Comparison of ENCODE assay signal across 18 cellular contexts in the genomic region with DNA sequence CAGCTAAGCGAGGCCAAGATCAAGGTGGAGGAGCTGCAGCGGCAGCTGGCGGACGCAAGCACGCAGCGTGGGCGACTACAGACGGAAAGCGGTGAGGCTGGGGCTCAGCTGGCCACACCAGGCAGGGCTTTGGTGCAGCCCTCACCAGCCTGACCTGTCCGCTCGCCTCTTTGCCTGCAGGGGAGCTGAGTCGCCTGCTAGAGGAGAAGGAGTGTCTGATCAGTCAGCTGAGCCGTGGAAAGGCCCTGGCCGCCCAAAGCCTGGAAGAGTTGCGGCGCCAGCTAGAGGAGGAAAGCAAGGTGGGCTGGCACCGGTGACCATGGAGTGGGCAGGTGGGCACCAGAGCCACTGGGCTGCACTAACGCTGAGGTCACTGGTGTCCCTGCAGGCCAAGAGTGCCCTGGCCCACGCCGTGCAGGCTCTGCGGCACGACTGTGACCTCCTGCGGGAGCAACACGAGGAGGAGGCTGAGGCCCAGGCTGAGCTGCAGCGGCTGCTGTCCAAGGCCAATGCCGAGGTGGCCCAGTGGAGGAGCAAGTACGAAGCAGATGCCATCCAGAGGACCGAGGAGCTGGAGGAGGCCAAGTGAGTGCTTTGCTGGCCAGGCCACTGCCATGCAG. TPM values are rescaled to one million over a fixed set of nuclear protein-coding genes. Genes with fewer than 3 reads are reported as not detected.
A peak's percentile ranks its signal among the peaks of the same experiment; 100 is the strongest.
DNase-seq lines count a peak whose midpoint lies in the region; ATAC-seq, FAIRE-seq and TF ChIP-seq lines count a peak whose summit lies in the region.
"Had no signal": no experiment of that assay in that cellular context is flagged by ENCODE, and none has a peak within 500 bp of the region (broad histone marks: within the 10 kb centered on the region; RNA-seq: fewer than 3 reads in every experiment).

No MANE protein-coding gene starts in this region.

- BruUV-seq in Caco-2 (replicated peaks; lab: Mats Ljungman, UMichigan) (no TSS peak), GM12878 (replicated peaks; lab: Mats Ljungman, UMichigan) (no TSS peak)

- H3K79me1 ChIP-seq in H9 (ENCODE audit: insufficient read depth, low read depth, low read length, poor library complexity, severe bottlenecking), result no peaks in the 10 kb centered on the region

- no peak overlapping the region for H2BK120ac ChIP-seq in H9 (ENCODE audit: low read depth, low read length, poor library complexity, severe bottlenecking)

- H3K4ac ChIP-seq in H9 (ENCODE audit: low read depth, low read length), result no peak overlapping the region

- SMC1A ChIA-PET in GM12878 (lab: Charles Lee; ENCODE audit: uncharacterized antibody, unreplicated experiment), result interaction anchor here (0.5 to 1.1 kb wide), 2 partner anchors 55 to 98 kb away, joined by 3 read pairs; no protein-coding TSS in a partner anchor

- no peaks in the 10 kb centered on the region for H3K4me1 Mint-ChIP-seq in Caco-2 (ENCODE audit: low read depth, unreplicated experiment)
- H3K4me1 Mint-ChIP-seq in H9, result peaks cover 5 to 11% of the 10 kb centered on the region in 2 experiments

- no peaks in the 10 kb centered on the region for H3K23me2 ChIP-seq in H9 (ENCODE audit: insufficient read length, low read depth, low read length, poor library complexity, severe bottlenecking)

- H3T11ph ChIP-seq in H9 (ENCODE audit: low read length), result no peak overlapping the region

- peak; percentile 39; the same call in 1 of the 2 replicates for TF ChIP-seq POLR2A in GM12878 (IDR thresholded peaks at IDR 0.05; ENCODE audit: low read depth, low read length)

- H3K27ac Mint-ChIP-seq in Caco-2 (ENCODE audit: unreplicated experiment), result peak overlapping the region; percentile 27
- peak overlapping the region; percentile 43 to 89 (median 76); a peak in 5 of 7 replicates for H3K27ac Mint-ChIP-seq in H9

- TF ChIP-seq CTCF in Caco-2 (IDR thresholded peaks at IDR 0.05; ENCODE audit: insufficient read depth in 1 of 2, low read depth in 1 of 2, low read length in 1 of 2, severe bottlenecking in 1 of 2, unreplicated experiment in 1 of 2) (peak in 1 of 2 experiments; percentile 7), H9 (conservative IDR thresholded peaks at IDR 0.05) (peak; percentile 60), GM12878 (IDR thresholded peaks at IDR 0.05 in 2 of 3, conservative IDR thresholded peaks at IDR 0.05 in 1 of 3; ENCODE audit: control insufficient read depth in 2 of 3, extremely low read depth in 1 of 3, insufficient read depth in 1 of 3, low read depth in 3 of 3, low read length in 3 of 3) (no peak), kidney epithelial cell (IDR thresholded peaks at IDR 0.05; ENCODE audit: insufficient read depth, low read length, poor library complexity, severe bottlenecking) (peak; percentile 27), lower lobe of right lung (IDR thresholded peaks at IDR 0.05) (no peak)

- no peak overlapping the region for H2BK20ac ChIP-seq in H9 (ENCODE audit: low read depth, low read length, poor library complexity, severe bottlenecking)

- no peak overlapping the region for H3K4me3 ChIP-seq in Caco-2 (ENCODE audit: low read depth, low read length)
- no peak overlapping the region for H3K4me3 ChIP-seq in GM12878
- no peak overlapping the region for H3K4me3 ChIP-seq in kidney epithelial cell (ENCODE audit: low read depth, low read length)
- H3K4me3 ChIP-seq in lower lobe of right lung, result no peak overlapping the region
- H3K4me3 ChIP-seq: adrenal gland, spleen, thyroid gland had no signal

- H3K27me3 ChIP-seq in Caco-2 (replicated peaks; ENCODE audit: control insufficient read depth, insufficient read depth, low read length) (no peaks in the 10 kb centered on the region), H9 (ENCODE audit: insufficient read depth, low read length) (no peaks in the 10 kb centered on the region), GM12878 (replicated peaks in 1 of 2; ENCODE audit: control insufficient read depth in 2 of 2, insufficient read depth in 2 of 2, low read length in 1 of 2) (no peaks in the 10 kb centered on the region), kidney epithelial cell (ENCODE audit: control insufficient read depth, insufficient read depth, low read length) (no peaks in the 10 kb centered on the region), lower lobe of right lung (ENCODE audit: low read depth) (no peaks in the 10 kb centered on the region)
- H3K27me3 ChIP-seq: adrenal gland, spleen, thyroid gland had no signal

- no peak for TF ChIP-seq EP300 in GM12878 (IDR thresholded peaks at IDR 0.05; ENCODE audit: borderline replicate concordance in 1 of 2, control insufficient read depth in 1 of 2, low read depth in 2 of 2, low read length in 2 of 2)

- H3K18ac ChIP-seq in H9 (ENCODE audit: insufficient read length, low read depth, low read length), result no peak overlapping the region

- no peaks in the 10 kb centered on the region for H3K9me3 ChIP-seq in Caco-2
- no peaks in the 10 kb centered on the region for H3K9me3 ChIP-seq in H9 (ENCODE audit: control insufficient read depth, low read depth, low read length)
- no peaks in the 10 kb centered on the region for H3K9me3 ChIP-seq in GM12878 (replicated peaks; ENCODE audit: control insufficient read depth, insufficient read depth, low read length)
- H3K9me3 ChIP-seq in lower lobe of right lung, result no peaks in the 10 kb centered on the region
- H3K9me3 ChIP-seq: adrenal gland, spleen, thyroid gland had no signal

- in situ Hi-C loops in GM12878 (cut with MboI), result no loop called here

- no peaks in the 10 kb centered on the region for H4K20me1 ChIP-seq in H9 (ENCODE audit: control insufficient read depth, insufficient read depth, insufficient read length)
- H4K20me1 ChIP-seq in GM12878 (ENCODE audit: control insufficient read depth, insufficient read depth), result no peaks in the 10 kb centered on the region

- ATAC-seq in GM12878 (no peak), HG02884 (IDR thresholded peaks at IDR 0.05; ENCODE audit: unreplicated experiment) (no peak), lower lobe of right lung (no peak), HG03108 (IDR thresholded peaks at IDR 0.05; ENCODE audit: unreplicated experiment) (no peak)

- H3K23ac ChIP-seq in H9 (ENCODE audit: insufficient read length, low read depth, low read length), result no peak overlapping the region

- CTCF ChIA-PET in Caco-2 (lab: Charles Lee), result interaction anchor here (0.6 to 2.5 kb wide), 4 partner anchors 98 to 344 kb away, joined by 3 to 13 read pairs (median 4); a partner anchor contains a TSS
- CTCF ChIA-PET in GM12878 (lab: Yijun Ruan, JAX), result no interaction called here

- H3K56ac ChIP-seq in H9 (ENCODE audit: insufficient read length, low read depth, low read length), result no peak overlapping the region

- no peak overlapping the region for H2BK12ac ChIP-seq in H9 (ENCODE audit: insufficient read length, low read depth, low read length)

- no peak overlapping the region for H2BK5ac ChIP-seq in H9 (ENCODE audit: insufficient read length, low read length)

- H3K79me2 ChIP-seq in H9 (ENCODE audit: insufficient read depth, low read length), result no peaks in the 10 kb centered on the region
- no peaks in the 10 kb centered on the region for H3K79me2 ChIP-seq in GM12878 (ENCODE audit: control insufficient read depth, insufficient read depth, low read length)

- WGBS in H9 (ENCODE audit: extremely low coverage, insufficient read length, low lambda C conversion rate), result no CpG with 5 or more reads among the region's 28 CpGs
- 97% methylated on average over 26 of the region's 28 CpGs for WGBS in GM12878 (ENCODE audit: insufficient coverage, insufficient replicate concordance, low lambda C conversion rate, missing lambda C conversion rate)

- H3K9ac ChIP-seq in H9 (ENCODE audit: extremely low read depth, insufficient read length, low read length), result no peak overlapping the region
- no peak overlapping the region for H3K9ac ChIP-seq in GM12878 (ENCODE audit: control insufficient read depth, insufficient read depth, low read length)

- no peak overlapping the region for H2BK15ac ChIP-seq in H9 (ENCODE audit: low read depth, low read length)

- DNase-seq in Caco-2, result peak; percentile 42 to 65
- peak; percentile 76 for DNase-seq in H9
- DNase-seq in GM12878 (ENCODE audit: low read depth, low spot score), result no peak
- DNase-seq in kidney epithelial cell (ENCODE audit: low read depth), result no peak
- DNase-seq in lower lobe of right lung, result no peak
- no peak for DNase-seq in GM19239 (ENCODE audit: insufficient read length, low spot score)
- DNase-seq: GDM1, Kasumi-1, naive B cell, NCI-H1436, spleen, T-helper 1 cell, thyroid gland had no signal

- H4K5ac ChIP-seq in H9 (ENCODE audit: insufficient read length, low read depth, low read length), result no peak overlapping the region

- FAIRE-seq in GM12878 (lab: Jason Lieb, UNC) (no peak), GM19239 (lab: Jason Lieb, UNC) (no peak)
- FAIRE-seq: RCC 7860 had no signal

- H3K27ac ChIP-seq in H9 (ENCODE audit: insufficient read length, low read depth, low read length) (no peak overlapping the region), GM12878 (ENCODE audit: control insufficient read depth, insufficient read depth) (no peak overlapping the region), lower lobe of right lung (no peak overlapping the region)
- H3K27ac ChIP-seq: spleen, thyroid gland had no signal

- H3K4me2 ChIP-seq in H9 (ENCODE audit: insufficient read depth, insufficient read length, low read length), result no peak overlapping the region
- H3K4me2 ChIP-seq in GM12878 (ENCODE audit: control insufficient read depth, insufficient read depth), result no peak overlapping the region

- POLR2A ChIA-PET in Caco-2 (lab: Charles Lee), result interaction anchor here (0.6 kb wide), 1 partner anchor 49 kb away, joined by 4 read pairs; no protein-coding TSS in a partner anchor
- POLR2A ChIA-PET in GM12878 (lab: Charles Lee), result no interaction called here

- H3K4me1 ChIP-seq in Caco-2, result no peaks in the 10 kb centered on the region
- no peaks in the 10 kb centered on the region for H3K4me1 ChIP-seq in H9 (ENCODE audit: insufficient read depth, low read length)
- no peaks in the 10 kb centered on the region for H3K4me1 ChIP-seq in GM12878 (ENCODE audit: control insufficient read depth, insufficient read depth, low read length)
- no peaks in the 10 kb centered on the region for H3K4me1 ChIP-seq in lower lobe of right lung
- H3K4me1 ChIP-seq: spleen, thyroid gland had no signal

- intact Hi-C loops in Caco-2 (cut with micrococcal nuclease; ENCODE audit: unreplicated experiment), result no loop called here
- intact Hi-C loops in GM12878 (cut with micrococcal nuclease; ENCODE audit: unreplicated experiment), result no loop called here
- intact Hi-C loops in lower lobe of right lung (cut with DNase I), result no loop called here

- no peak for TF ChIP-seq RAD21 in GM12878 (IDR thresholded peaks at IDR 0.05; ENCODE audit: insufficient read depth, low read depth, low read length)

- no peak overlapping the region for H2AK5ac ChIP-seq in H9 (ENCODE audit: insufficient read length, low read length)

- H3K4me3 Mint-ChIP-seq in Caco-2 (ENCODE audit: unreplicated experiment) (no peak overlapping the region), H9 (no peak overlapping the region)

- no peak overlapping the region for H3K14ac ChIP-seq in H9 (ENCODE audit: insufficient read depth, low read length)

- no peaks in the 10 kb centered on the region for H3K27me3 Mint-ChIP-seq in Caco-2 (ENCODE audit: insufficient read depth, unreplicated experiment)
- no peaks in the 10 kb centered on the region; the same call in 1 of the 2 replicates for H3K27me3 Mint-ChIP-seq in H9 (ENCODE audit: low read depth)
- H3K27me3 Mint-ChIP-seq: naive B cell had no signal

- H4K91ac ChIP-seq in H9 (ENCODE audit: insufficient read length, low read depth, low read length), result no peak overlapping the region

- RAD21 ChIA-PET in GM12878 (lab: Charles Lee; ENCODE audit: unreplicated experiment), result no interaction called here

- H2AFZ ChIP-seq in H9 (ENCODE audit: low read length) (no peak overlapping the region), GM12878 (ENCODE audit: control insufficient read depth, low read depth, low read length) (no peak overlapping the region)

- H4K8ac ChIP-seq in H9 (replicated peaks; ENCODE audit: insufficient read length, low read depth, low read length), result no peak overlapping the region

- H3K36me3 Mint-ChIP-seq in Caco-2 (ENCODE audit: insufficient read depth, unreplicated experiment) (peaks cover 87% of the 10 kb centered on the region), H9 (ENCODE audit: insufficient read depth in 1 of 3, low read depth in 3 of 3) (peaks cover 14 to 78% (median 58%) of the 10 kb centered on the region in 3 experiments; a peak in 6 of 7 replicates)

- H3K9me3 Mint-ChIP-seq in Caco-2 (ENCODE audit: unreplicated experiment), result no peaks in the 10 kb centered on the region
- H3K9me3 Mint-ChIP-seq in H9, result no peaks in the 10 kb centered on the region; a peak in 1 of 5 replicates
- H3K9me3 Mint-ChIP-seq: naive B cell had no signal

- H3K36me3 ChIP-seq in Caco-2 (ENCODE audit: control insufficient read depth, insufficient read depth, low read length) (peaks cover 13% of the 10 kb centered on the region), GM12878 (ENCODE audit: control insufficient read depth in 2 of 2, insufficient read depth in 2 of 2, low read length in 1 of 2) (peaks cover 3 to 26% of the 10 kb centered on the region in 2 experiments; a peak in 3 of 4 replicates), kidney epithelial cell (ENCODE audit: control insufficient read depth, insufficient read depth, low read length) (peaks cover 5% of the 10 kb centered on the region), lower lobe of right lung (peaks cover 93% of the 10 kb centered on the region)

RNA-seq across cellular contexts. Expression of a gene that starts 42.8 kb away (rescaled TPM):
- total RNA-seq in Caco-2 (2022) (1.9 and 2.5 TPM in 2 replicates), H9 (2021) (0.22 and 0.42 TPM in 2 replicates), GM12878 (2014; rRNA removed) (under 0.01 TPM in 1 of 2 replicates, not detected in the other), GM12878 (2014; rRNA removed; fragmentation: Illumina TruSeq; extraction: Trizol) (0.04 TPM in 1 of 2 replicates, not detected in the other), GM12878 (2021) (0.13 TPM in 1 of 2 replicates, not detected in the other), kidney epithelial cell (0.04 and 0.21 TPM in 2 replicates), lower lobe of right lung (0.56 TPM)
- 1.3 and 1.4 TPM in 2 replicates for total RNA-seq in GM12878 (2013; cell fraction: nucleolus; rRNA removed)
- 0.55 TPM for polyA plus RNA-seq in GM12878 (2011; ENCODE audit: low read depth)
- polyA plus RNA-seq in GM12878 (2011; rRNA removed) (0.09 and 0.22 TPM in 2 replicates), GM12878 (2014; fragmentation: Illumina TruSeq; extraction: Trizol) (0.01 TPM in 1 of 2 replicates, not detected in the other), GM12878 (2014; fragmentation: Nextera tagmentation; extraction: Ambion mirVana) (not detected), GM12878 (2014; rRNA removed) (0.20 and 0.37 TPM in 2 replicates), GM12878 (2016; fragmentation: Nextera tagmentation; extraction: Ambion mirVana) (under 1 TPM; 0.25 to 0.40 TPM)
- 0.09 and 0.12 TPM in 2 replicates for polyA plus RNA-seq in GM12878 (2011; cell fraction: cytosol; rRNA removed)
- 0.69 and 0.98 TPM in 2 replicates for polyA plus RNA-seq in GM12878 (2011; cell fraction: nucleus; rRNA removed)
- 0.43 and 1.1 TPM in 2 replicates for polyA plus RNA-seq in GM12878 (2012)
- polyA minus RNA-seq in GM12878 (2011; rRNA and poly(A)+ RNA removed), result 0.15 TPM in 1 of 2 replicates, not detected in the other
- polyA minus RNA-seq in GM12878 (2011; cell fraction: cytosol; rRNA and poly(A)+ RNA removed), result not detected in 2 replicates
- polyA minus RNA-seq in GM12878 (2011; cell fraction: nucleus; rRNA and poly(A)+ RNA removed), result not detected in 2 replicates
- total RNA-seq: H4 had no signal

RNA-seq across cellular contexts. Expression of a gene that starts 42.8 kb away (rescaled TPM):
- total RNA-seq in Caco-2 (2022) (138 TPM in 2 replicates), H9 (2021) (48.5 and 53.0 TPM in 2 replicates), GM12878 (2014; rRNA removed) (76.8 and 89.5 TPM in 2 replicates), GM12878 (2014; rRNA removed; fragmentation: Illumina TruSeq; extraction: Trizol) (56.6 and 57.3 TPM in 2 replicates), GM12878 (2021) (62.7 and 66.3 TPM in 2 replicates), kidney epithelial cell (64.8 and 71.8 TPM in 2 replicates), lower lobe of right lung (28.8 TPM)
- total RNA-seq in GM12878 (2013; cell fraction: nucleolus; rRNA removed), result 28.6 and 36.4 TPM in 2 replicates
- polyA plus RNA-seq in GM12878 (2011; ENCODE audit: low read depth), result 27.4 TPM
- polyA plus RNA-seq in GM12878 (2011; rRNA removed) (45.7 and 65.8 TPM in 2 replicates), GM12878 (2014; fragmentation: Illumina TruSeq; extraction: Trizol) (49.8 and 69.0 TPM in 2 replicates), GM12878 (2014; fragmentation: Nextera tagmentation; extraction: Ambion mirVana) (10 to 100 TPM; 12.7 to 39.5 TPM), GM12878 (2014; rRNA removed) (78.8 and 79.5 TPM in 2 replicates), GM12878 (2016; fragmentation: Nextera tagmentation; extraction: Ambion mirVana) (100 to 1,000 TPM; 106 to 120 TPM)
- 67.0 and 79.0 TPM in 2 replicates for polyA plus RNA-seq in GM12878 (2011; cell fraction: cytosol; rRNA removed)
- polyA plus RNA-seq in GM12878 (2011; cell fraction: nucleus; rRNA removed), result 81.9 and 92.0 TPM in 2 replicates
- 36.8 and 40.4 TPM in 2 replicates for polyA plus RNA-seq in GM12878 (2012)
- polyA minus RNA-seq in GM12878 (2011; rRNA and poly(A)+ RNA removed), result 39.4 and 51.5 TPM in 2 replicates
- polyA minus RNA-seq in GM12878 (2011; cell fraction: cytosol; rRNA and poly(A)+ RNA removed), result 16.6 and 16.8 TPM in 2 replicates
- 24.3 and 29.4 TPM in 2 replicates for polyA minus RNA-seq in GM12878 (2011; cell fraction: nucleus; rRNA and poly(A)+ RNA removed)

Comparison
In these comparisons a context has a peak if more than half of its experiments do, and no peak if none do; other contexts are left out.
1. DNase-seq: peak in Caco-2 (2 of 2) and H9 (single experiment); none in GM12878 (single experiment), kidney epithelial cell (single experiment), lower lobe of right lung (single experiment) and GM19239 (single experiment).
2. CTCF ChIP-seq: peak in H9 (single experiment) and kidney epithelial cell (single experiment); none in GM12878 (0 of 3) and lower lobe of right lung (single experiment).